1 cellular context compared by ENCODE assay signal in the genomic region with DNA sequence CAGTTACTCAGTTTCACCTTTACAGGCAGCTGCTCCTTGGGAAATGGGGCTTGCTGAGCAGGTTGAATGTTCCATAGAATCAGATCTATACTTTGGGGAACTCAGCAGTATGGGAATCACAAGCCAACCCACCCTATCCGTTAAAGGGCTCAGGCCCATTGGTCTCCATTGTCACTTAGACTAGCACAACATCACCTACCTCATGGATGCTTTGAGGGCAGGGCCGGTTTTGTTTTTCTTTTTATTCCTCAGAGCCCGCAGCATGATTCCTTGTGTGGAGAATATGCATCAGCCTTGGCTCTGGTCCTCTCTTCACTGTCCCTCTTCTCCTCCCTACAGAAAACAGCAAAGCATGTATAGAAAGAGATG.
TF ChIP-seq lines count a peak whose summit lies in the region.

No MANE protein-coding gene starts in this region.

TF ChIP-seq in GM12878, 131 proteins besides CTCF, POLR2A, EP300 and RAD21:
- TF ChIP-seq CREB1 (IDR thresholded peaks at IDR 0.05; ENCODE audit: low read depth) (no peak), STAT1 (conservative IDR thresholded peaks at IDR 0.05) (no peak), TCF3 (IDR thresholded peaks at IDR 0.05; ENCODE audit: borderline replicate concordance, insufficient read depth, low read depth, low read length) (no peak), SRF (IDR thresholded peaks at IDR 0.05; ENCODE audit: low read depth in 2 of 2, low read length in 2 of 2) (no peak), JUND (IDR thresholded peaks at IDR 0.05; ENCODE audit: low read depth, low read length) (no peak), NR2C1 (IDR thresholded peaks at IDR 0.05) (no peak)
- TF ChIP-seq, protein P1, sequence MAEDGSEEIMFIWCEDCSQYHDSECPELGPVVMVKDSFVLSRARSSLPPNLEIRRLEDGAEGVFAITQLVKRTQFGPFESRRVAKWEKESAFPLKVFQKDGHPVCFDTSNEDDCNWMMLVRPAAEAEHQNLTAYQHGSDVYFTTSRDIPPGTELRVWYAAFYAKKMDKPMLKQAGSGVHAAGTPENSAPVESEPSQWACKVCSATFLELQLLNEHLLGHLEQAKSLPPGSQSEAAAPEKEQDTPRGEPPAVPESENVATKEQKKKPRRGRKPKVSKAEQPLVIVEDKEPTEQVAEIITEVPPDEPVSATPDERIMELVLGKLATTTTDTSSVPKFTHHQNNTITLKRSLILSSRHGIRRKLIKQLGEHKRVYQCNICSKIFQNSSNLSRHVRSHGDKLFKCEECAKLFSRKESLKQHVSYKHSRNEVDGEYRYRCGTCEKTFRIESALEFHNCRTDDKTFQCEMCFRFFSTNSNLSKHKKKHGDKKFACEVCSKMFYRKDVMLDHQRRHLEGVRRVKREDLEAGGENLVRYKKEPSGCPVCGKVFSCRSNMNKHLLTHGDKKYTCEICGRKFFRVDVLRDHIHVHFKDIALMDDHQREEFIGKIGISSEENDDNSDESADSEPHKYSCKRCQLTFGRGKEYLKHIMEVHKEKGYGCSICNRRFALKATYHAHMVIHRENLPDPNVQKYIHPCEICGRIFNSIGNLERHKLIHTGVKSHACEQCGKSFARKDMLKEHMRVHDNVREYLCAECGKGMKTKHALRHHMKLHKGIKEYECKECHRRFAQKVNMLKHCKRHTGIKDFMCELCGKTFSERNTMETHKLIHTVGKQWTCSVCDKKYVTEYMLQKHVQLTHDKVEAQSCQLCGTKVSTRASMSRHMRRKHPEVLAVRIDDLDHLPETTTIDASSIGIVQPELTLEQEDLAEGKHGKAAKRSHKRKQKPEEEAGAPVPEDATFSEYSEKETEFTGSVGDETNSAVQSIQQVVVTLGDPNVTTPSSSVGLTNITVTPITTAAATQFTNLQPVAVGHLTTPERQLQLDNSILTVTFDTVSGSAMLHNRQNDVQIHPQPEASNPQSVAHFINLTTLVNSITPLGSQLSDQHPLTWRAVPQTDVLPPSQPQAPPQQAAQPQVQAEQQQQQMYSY (CRISPR knock-in tag; IDR thresholded peaks at IDR 0.05): no peak
- TF ChIP-seq, protein P2, sequence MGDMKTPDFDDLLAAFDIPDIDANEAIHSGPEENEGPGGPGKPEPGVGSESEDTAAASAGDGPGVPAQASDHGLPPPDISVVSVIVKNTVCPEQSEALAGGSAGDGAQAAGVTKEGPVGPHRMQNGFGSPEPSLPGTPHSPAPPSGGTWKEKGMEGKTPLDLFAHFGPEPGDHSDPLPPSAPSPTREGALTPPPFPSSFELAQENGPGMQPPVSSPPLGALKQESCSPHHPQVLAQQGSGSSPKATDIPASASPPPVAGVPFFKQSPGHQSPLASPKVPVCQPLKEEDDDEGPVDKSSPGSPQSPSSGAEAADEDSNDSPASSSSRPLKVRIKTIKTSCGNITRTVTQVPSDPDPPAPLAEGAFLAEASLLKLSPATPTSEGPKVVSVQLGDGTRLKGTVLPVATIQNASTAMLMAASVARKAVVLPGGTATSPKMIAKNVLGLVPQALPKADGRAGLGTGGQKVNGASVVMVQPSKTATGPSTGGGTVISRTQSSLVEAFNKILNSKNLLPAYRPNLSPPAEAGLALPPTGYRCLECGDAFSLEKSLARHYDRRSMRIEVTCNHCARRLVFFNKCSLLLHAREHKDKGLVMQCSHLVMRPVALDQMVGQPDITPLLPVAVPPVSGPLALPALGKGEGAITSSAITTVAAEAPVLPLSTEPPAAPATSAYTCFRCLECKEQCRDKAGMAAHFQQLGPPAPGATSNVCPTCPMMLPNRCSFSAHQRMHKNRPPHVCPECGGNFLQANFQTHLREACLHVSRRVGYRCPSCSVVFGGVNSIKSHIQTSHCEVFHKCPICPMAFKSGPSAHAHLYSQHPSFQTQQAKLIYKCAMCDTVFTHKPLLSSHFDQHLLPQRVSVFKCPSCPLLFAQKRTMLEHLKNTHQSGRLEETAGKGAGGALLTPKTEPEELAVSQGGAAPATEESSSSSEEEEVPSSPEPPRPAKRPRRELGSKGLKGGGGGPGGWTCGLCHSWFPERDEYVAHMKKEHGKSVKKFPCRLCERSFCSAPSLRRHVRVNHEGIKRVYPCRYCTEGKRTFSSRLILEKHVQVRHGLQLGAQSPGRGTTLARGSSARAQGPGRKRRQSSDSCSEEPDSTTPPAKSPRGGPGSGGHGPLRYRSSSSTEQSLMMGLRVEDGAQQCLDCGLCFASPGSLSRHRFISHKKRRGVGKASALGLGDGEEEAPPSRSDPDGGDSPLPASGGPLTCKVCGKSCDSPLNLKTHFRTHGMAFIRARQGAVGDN (IDR thresholded peaks at IDR 0.05): no peak
- TF ChIP-seq, protein P3, sequence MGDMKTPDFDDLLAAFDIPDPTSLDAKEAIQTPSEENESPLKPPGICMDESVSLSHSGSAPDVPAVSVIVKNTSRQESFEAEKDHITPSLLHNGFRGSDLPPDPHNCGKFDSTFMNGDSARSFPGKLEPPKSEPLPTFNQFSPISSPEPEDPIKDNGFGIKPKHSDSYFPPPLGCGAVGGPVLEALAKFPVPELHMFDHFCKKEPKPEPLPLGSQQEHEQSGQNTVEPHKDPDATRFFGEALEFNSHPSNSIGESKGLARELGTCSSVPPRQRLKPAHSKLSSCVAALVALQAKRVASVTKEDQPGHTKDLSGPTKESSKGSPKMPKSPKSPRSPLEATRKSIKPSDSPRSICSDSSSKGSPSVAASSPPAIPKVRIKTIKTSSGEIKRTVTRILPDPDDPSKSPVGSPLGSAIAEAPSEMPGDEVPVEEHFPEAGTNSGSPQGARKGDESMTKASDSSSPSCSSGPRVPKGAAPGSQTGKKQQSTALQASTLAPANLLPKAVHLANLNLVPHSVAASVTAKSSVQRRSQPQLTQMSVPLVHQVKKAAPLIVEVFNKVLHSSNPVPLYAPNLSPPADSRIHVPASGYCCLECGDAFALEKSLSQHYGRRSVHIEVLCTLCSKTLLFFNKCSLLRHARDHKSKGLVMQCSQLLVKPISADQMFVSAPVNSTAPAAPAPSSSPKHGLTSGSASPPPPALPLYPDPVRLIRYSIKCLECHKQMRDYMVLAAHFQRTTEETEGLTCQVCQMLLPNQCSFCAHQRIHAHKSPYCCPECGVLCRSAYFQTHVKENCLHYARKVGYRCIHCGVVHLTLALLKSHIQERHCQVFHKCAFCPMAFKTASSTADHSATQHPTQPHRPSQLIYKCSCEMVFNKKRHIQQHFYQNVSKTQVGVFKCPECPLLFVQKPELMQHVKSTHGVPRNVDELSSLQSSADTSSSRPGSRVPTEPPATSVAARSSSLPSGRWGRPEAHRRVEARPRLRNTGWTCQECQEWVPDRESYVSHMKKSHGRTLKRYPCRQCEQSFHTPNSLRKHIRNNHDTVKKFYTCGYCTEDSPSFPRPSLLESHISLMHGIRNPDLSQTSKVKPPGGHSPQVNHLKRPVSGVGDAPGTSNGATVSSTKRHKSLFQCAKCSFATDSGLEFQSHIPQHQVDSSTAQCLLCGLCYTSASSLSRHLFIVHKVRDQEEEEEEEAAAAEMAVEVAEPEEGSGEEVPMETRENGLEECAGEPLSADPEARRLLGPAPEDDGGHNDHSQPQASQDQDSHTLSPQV (IDR thresholded peaks at IDR 0.05): no peak
TF ChIP-seq in GM12878: peak in this region for 0.
